In the genomic region with DNA sequence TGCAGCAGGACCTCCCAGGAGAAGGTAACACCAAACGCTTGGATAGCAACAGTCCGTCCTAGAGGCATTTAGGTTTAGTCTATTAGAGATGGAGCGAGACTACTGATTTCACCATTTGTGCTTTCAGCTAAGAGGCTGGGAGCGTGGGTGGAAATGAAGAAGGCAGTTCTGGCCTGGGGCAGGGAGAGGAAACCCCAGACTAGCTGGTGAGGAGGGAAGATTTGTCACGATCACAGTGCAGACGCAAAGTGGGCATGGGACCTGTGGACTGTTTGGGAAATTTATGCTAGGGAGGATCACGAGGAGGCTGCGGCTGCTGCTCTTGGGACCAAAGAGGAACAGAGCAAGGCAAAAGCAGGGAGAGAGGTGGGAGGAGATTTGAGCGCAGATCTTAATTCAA, we compare ENCODE assay signal across 1 cellular context.
TF ChIP-seq lines count a peak whose summit lies in the region.

No MANE protein-coding gene starts in this region.

TF ChIP-seq in endothelial cell of umbilical vein, 7 proteins besides CTCF, POLR2A, EP300 and RAD21:
- TF ChIP-seq JUN (IDR thresholded peaks at IDR 0.05; ENCODE audit: borderline replicate concordance, insufficient read depth, insufficient read length, low read depth), result no peak
- TF ChIP-seq FOS (IDR thresholded peaks at IDR 0.05; ENCODE audit: borderline replicate concordance, insufficient read depth, low read length), result no peak
